9 cellular contexts compared by ENCODE assay signal in the genomic region with DNA sequence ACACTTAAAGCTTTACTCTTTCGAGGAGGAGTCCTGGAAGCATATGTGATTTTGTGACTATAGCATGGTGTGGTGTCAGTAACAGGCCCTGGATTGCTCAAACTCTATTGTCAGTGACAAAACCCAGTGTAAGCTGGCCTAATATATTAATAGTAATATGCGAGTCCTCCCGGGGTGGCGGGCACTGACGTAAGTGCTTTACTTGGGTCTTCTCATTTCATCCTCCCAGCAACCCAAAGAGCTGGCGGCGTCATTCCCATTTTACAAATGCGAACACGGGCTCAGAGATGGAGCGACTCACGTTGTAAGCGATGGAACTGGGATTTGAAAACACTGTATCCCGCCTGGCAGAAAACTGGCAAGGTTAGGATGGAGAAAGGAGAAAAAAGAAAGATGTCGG. TPM values are rescaled to one million over a fixed set of nuclear protein-coding genes. Genes with fewer than 3 reads are reported as not detected.
DNase-seq lines count a peak whose midpoint lies in the region; ATAC-seq and TF ChIP-seq lines count a peak whose summit lies in the region.
"Had no signal": no experiment of that assay in that cellular context is flagged by ENCODE, and none has a peak within 500 bp of the region (broad histone marks: within the 10 kb centered on the region; RNA-seq: fewer than 3 reads in every experiment).

No MANE protein-coding gene starts in this region.

- H3K79me2 ChIP-seq in GM23248 (ENCODE audit: insufficient read depth), result peaks cover 47% of the 10 kb centered on the region

- H3K9me3 ChIP-seq in GM23248 (ENCODE audit: low read depth) (no peaks in the 10 kb centered on the region), SJCRH30 (replicated peaks) (no peaks in the 10 kb centered on the region)

- no peak for ATAC-seq in HG02588 (IDR thresholded peaks at IDR 0.05; ENCODE audit: unreplicated experiment)

- no peaks in the 10 kb centered on the region for H3F3A ChIP-seq in GM23248 (ENCODE audit: insufficient read depth)

- H3K9ac ChIP-seq in GM23248, result peak overlapping the region; percentile 84

- H3K4me3 ChIP-seq in GM23248, result peak overlapping the region; percentile 96
- peak overlapping the region; percentile 85 for H3K4me3 ChIP-seq in SJCRH30
- H3K4me3 ChIP-seq in fibroblast of pulmonary artery (replicated peaks; ENCODE audit: low read depth, low read length), result peak overlapping the region; percentile 90
- peak overlapping the region; percentile 92 for H3K4me3 ChIP-seq in skeletal muscle cell (ENCODE audit: low read depth, low read length)

- TF ChIP-seq CTCF in fibroblast of pulmonary artery (IDR thresholded peaks at IDR 0.05; ENCODE audit: low read length, missing control alignments), result no peak

- peak overlapping the region; percentile 96 for H2AFZ ChIP-seq in GM23248

- H3K27me3 ChIP-seq in GM23248 (replicated peaks; ENCODE audit: insufficient read depth), result no peaks in the 10 kb centered on the region
- H3K27me3 ChIP-seq in SJCRH30, result no peaks in the 10 kb centered on the region

- H3K4me2 ChIP-seq in GM23248 (ENCODE audit: unreplicated experiment), result peak overlapping the region; percentile 79

- H4K20me1 ChIP-seq in GM23248 (ENCODE audit: insufficient read depth), result no peaks in the 10 kb centered on the region

- H3K36me3 ChIP-seq in GM23248 (ENCODE audit: low read depth), result no peaks in the 10 kb centered on the region
- H3K36me3 ChIP-seq in SJCRH30, result no peaks in the 10 kb centered on the region

- peak; percentile 49 for DNase-seq in GM23248
- no peak for DNase-seq in SJCRH30
- DNase-seq in fibroblast of pulmonary artery (ENCODE audit: low read depth), result no peak
- DNase-seq in skeletal muscle cell (ENCODE audit: low read depth), result no peak
- no peak for DNase-seq in D341Med (ENCODE audit: low spot score)
- DNase-seq in NCI-H1694 treated with DMSO at 0.1 percent for 48 hours (lab: John Stamatoyannopoulos, UW), result no peak
- no peak for DNase-seq in NCI-H1092 treated with DMSO at 0.1 percent for 48 hours (lab: John Stamatoyannopoulos, UW)

- H3K9me2 ChIP-seq in GM23248 (ENCODE audit: insufficient read depth), result no peaks in the 10 kb centered on the region

- in situ Hi-C loops in GM23248 (cut with MboI), result no loop called here

- H3K4me1 ChIP-seq in GM23248 (ENCODE audit: insufficient read depth) (peaks cover 4% of the 10 kb centered on the region; the same call in 1 of the 2 replicates), SJCRH30 (peaks cover 13% of the 10 kb centered on the region; the same call in 1 of the 2 replicates)

- H3K27ac ChIP-seq in GM23248, result 0 out of 2 replicates have a peak overlapping the region, but pooled peaks have one; percentile 15
- peak overlapping the region; percentile 74 for H3K27ac ChIP-seq in SJCRH30

- 36% methylated on average over 14 of the region's 14 CpGs for WGBS in GM23248 (ENCODE audit: low coverage in 1 of 2, low lambda C conversion rate in 2 of 2, missing lambda C conversion rate in 2 of 2), 2 experiments

RNA-seq across cellular contexts. Expression of gene TECPR1, which starts 0.6 kb away (rescaled TPM):
- 24.5 and 27.8 TPM in 2 replicates for total RNA-seq in GM23248 (2014; rRNA removed; shearing (Covaris generic))
- polyA plus RNA-seq in GM23248 (2016; fragmentation: Nextera tagmentation; extraction: Ambion mirVana), result 8.1 and 8.2 TPM in 2 replicates
- 12.9 and 14.5 TPM in 2 replicates for total RNA-seq in SJCRH30 (2014; rRNA removed; shearing (Covaris generic))

RNA-seq across cellular contexts. Expression of gene BRI3, which starts 28.8 kb away (rescaled TPM):
- 56.5 and 73.3 TPM in 2 replicates for total RNA-seq in GM23248 (2014; rRNA removed; shearing (Covaris generic))
- polyA plus RNA-seq in GM23248 (2016; fragmentation: Nextera tagmentation; extraction: Ambion mirVana), result 195 and 315 TPM in 2 replicates
- total RNA-seq in SJCRH30 (2014; rRNA removed; shearing (Covaris generic)), result 43.7 and 51.9 TPM in 2 replicates

RNA-seq across cellular contexts. Expression of gene BHLHA15, which starts 41.4 kb away (rescaled TPM):
- not detected in 2 replicates for total RNA-seq in GM23248 (2014; rRNA removed; shearing (Covaris generic))
- not detected in 2 replicates for polyA plus RNA-seq in GM23248 (2016; fragmentation: Nextera tagmentation; extraction: Ambion mirVana)
- total RNA-seq in SJCRH30 (2014; rRNA removed; shearing (Covaris generic)), result not detected in 2 replicates
- total RNA-seq: M059J had no signal
